9 cellular contexts compared by ENCODE assay signal in genomic region chr10:97179731-97180366, GRCh38. TPM values are rescaled to one million over a fixed set of nuclear protein-coding genes. Genes with fewer than 3 reads are reported as not detected.
A peak's percentile ranks its signal among the peaks of the same experiment; 100 is the strongest.
DNase-seq lines count a peak whose midpoint lies in the region; ATAC-seq and TF ChIP-seq lines count a peak whose summit lies in the region.
"Had no signal": no experiment of that assay in that cellular context is flagged by ENCODE, and none has a peak within 500 bp of the region (broad histone marks: within the 10 kb centered on the region; RNA-seq: fewer than 3 reads in every experiment).

No MANE protein-coding gene starts in this region.

- peaks cover 29 to 46% (median 43%) of the 10 kb centered on the region in 3 donors for H3K27me3 Mint-ChIP-seq in CD14-positive monocyte (ENCODE audit: low read depth in 3 of 3)

- peaks cover 0 to 3% of the 10 kb centered on the region in 2 donors for H3K36me3 Mint-ChIP-seq in CD14-positive monocyte

- peak overlapping the region in 1 of 2 donors; percentile 60 for H3K4me3 Mint-ChIP-seq in CD14-positive monocyte

- DNase-seq in HAP-1 (ENCODE audit: low spot score in 2 of 2) (peak; percentile 62 to 78), NCI-H748 treated with DMSO at 0.1 percent for 48 hours (lab: John Stamatoyannopoulos, UW) (peak; percentile 12), foreskin keratinocyte (no peak), retina (peak; percentile 79), CD14-positive monocyte (ENCODE audit: low spot score) (no peak), COLO668 (lab: John Stamatoyannopoulos, UW; ENCODE audit: unreplicated experiment) (no peak)
- no peak for DNase-seq in stimulated activated CD8-positive, alpha-beta memory T cell treated with anti-CD3 and anti-CD28 coated beads, Interleukin-4, amount 100 ng/mL, for 48 hours
- DNase-seq: kidney glomerular epithelial cell had no signal

- no peak overlapping the region for H3K27ac Mint-ChIP-seq in CD14-positive monocyte

- ATAC-seq in foreskin keratinocyte (peak; percentile 70), GM19351 (IDR thresholded peaks at IDR 0.05; ENCODE audit: unreplicated experiment) (no peak)

- H3K27me3 ChIP-seq in HAP-1 (ENCODE audit: low read depth) (peaks cover 12% of the 10 kb centered on the region), foreskin keratinocyte (peaks cover 75% of the 10 kb centered on the region)

- H3K9me3 Mint-ChIP-seq in CD14-positive monocyte = peaks cover 0 to 6% (median 0%) of the 10 kb centered on the region in 7 donors

- TF ChIP-seq CTCF in foreskin keratinocyte (conservative IDR thresholded peaks at IDR 0.05) (peak; percentile 41), CD14-positive monocyte (IDR thresholded peaks at IDR 0.05) (no peak)

- H3K27ac ChIP-seq in foreskin keratinocyte = no peak overlapping the region

- H3K4me3 ChIP-seq in HAP-1 = no peak overlapping the region

- H3K36me3 ChIP-seq in HAP-1 (replicated peaks) = no peaks in the 10 kb centered on the region

- no peaks in the 10 kb centered on the region for H3K4me1 Mint-ChIP-seq in CD14-positive monocyte

- H3K9me3 ChIP-seq in HAP-1 = no peaks in the 10 kb centered on the region

- H3K4me1 ChIP-seq in HAP-1 (peaks cover 5% of the 10 kb centered on the region), foreskin keratinocyte (no peaks in the 10 kb centered on the region)

- intact Hi-C loops in CD14-positive monocyte (cut with micrococcal nuclease) = no loop called here

- in situ Hi-C loops in HAP-1 (cut with MboI; ENCODE audit: low sequenced_read_pairs) = no loop called here

RNA-seq across cellular contexts. Expression of gene SLIT1, which starts 5.9 kb away (rescaled TPM):
- total RNA-seq in foreskin keratinocyte = not detected in 2 replicates
- 0.02 TPM in 1 of 2 replicates, not detected in the other for polyA plus RNA-seq in foreskin keratinocyte
- polyA plus RNA-seq in CD14-positive monocyte = under 1 TPM; 0.05 to 0.16 TPM

Comparison
In these comparisons a context has a peak if more than half of its experiments do, and no peak if none do; other contexts are left out.
1. DNase-seq: peak in HAP-1 (2 of 2), NCI-H748 treated with DMSO at 0.1 percent for 48 hours (single experiment) and retina (single experiment); none in foreskin keratinocyte (0 of 2), CD14-positive monocyte (single experiment), COLO668 (single experiment) and stimulated activated CD8-positive, alpha-beta memory T cell treated with anti-CD3 and anti-CD28 coated beads, Interleukin-4, amount 100 ng/mL, for 48 hours (single experiment).